In the genomic region with DNA sequence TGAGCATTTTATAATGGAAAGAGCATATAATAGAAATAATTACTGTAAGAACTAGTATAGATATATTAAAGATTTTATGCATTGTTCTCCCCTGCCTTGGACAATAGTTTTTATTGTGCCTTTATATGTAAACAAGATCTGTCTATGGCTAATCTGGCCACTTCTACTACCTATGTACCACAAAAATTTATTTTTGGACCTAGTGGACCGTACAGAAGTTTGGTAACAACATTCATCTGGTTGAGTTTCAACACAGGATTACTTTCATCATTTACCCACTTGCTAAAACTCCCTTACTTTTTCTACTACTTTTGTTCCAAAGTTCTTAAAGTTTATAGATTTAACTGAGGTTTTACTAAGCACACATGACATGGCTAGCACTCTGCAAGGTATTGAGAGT, we compare ENCODE assay signal across 1 cellular context.
A peak's percentile ranks its signal among the peaks of the same experiment; 100 is the strongest.
TF ChIP-seq lines count a peak whose summit lies in the region.

No MANE protein-coding gene starts in this region.

TF ChIP-seq in liver, 16 proteins besides CTCF, POLR2A, EP300 and RAD21 (continued from another document):
- no peak for TF ChIP-seq TAF1 (conservative IDR thresholded peaks at IDR 0.05)
- TF ChIP-seq FOXA2 (IDR thresholded peaks at IDR 0.05), result peak; percentile 10
- TF ChIP-seq JUND (IDR thresholded peaks at IDR 0.05), result no peak
- no peak for TF ChIP-seq NR2F2 (IDR thresholded peaks at IDR 0.05)
